ENCODE assay signal across 1 cellular context in the genomic region with DNA sequence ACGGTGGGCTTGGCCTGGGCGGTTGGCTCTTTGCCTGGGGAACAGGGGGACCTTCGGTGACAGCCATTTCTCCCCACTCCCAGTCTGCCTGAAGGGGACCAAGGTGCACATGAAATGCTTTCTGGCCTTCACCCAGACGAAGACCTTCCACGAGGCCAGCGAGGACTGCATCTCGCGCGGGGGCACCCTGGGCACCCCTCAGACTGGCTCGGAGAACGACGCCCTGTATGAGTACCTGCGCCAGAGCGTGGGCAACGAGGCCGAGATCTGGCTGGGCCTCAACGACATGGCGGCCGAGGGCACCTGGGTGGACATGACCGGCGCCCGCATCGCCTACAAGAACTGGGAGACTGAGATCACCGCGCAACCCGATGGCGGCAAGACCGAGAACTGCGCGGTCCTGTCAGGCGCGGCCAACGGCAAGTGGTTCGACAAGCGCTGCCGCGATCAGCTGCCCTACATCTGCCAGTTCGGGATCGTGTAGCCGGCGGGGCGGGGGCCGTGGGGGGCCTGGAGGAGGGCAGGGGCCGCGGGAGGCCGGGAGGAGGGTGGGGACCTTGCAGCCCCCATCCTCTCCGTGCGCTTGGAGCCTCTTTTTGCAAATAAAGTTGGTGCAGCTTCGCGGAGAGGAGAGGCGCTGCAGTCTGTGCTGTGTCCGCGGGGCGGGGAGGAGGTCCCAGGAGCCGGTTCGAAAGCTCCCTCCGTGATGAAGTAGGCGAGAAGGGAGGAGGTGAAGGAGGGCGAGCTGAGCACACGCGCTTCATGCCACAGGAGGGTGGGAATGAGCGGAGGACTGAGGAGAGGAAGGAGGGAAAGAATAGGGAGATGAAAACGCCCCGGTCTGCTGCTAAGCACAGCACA.
TF ChIP-seq lines count a peak whose summit lies in the region.

No MANE protein-coding gene starts in this region.

TF ChIP-seq in endothelial cell of umbilical vein, 7 proteins besides CTCF, POLR2A, EP300 and RAD21:
- TF ChIP-seq MYC (IDR thresholded peaks at IDR 0.05; ENCODE audit: low read depth, low read length), result no peak
- TF ChIP-seq, protein P1, sequence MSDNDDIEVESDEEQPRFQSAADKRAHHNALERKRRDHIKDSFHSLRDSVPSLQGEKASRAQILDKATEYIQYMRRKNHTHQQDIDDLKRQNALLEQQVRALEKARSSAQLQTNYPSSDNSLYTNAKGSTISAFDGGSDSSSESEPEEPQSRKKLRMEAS (IDR thresholded peaks at IDR 0.05; ENCODE audit: insufficient read depth, insufficient read length), result no peak
- no peak for TF ChIP-seq FOS (IDR thresholded peaks at IDR 0.05; ENCODE audit: borderline replicate concordance, insufficient read depth, low read length)
- no peak for TF ChIP-seq POLR2AphosphoS5 (IDR thresholded peaks at IDR 0.05; ENCODE audit: insufficient read depth, low read depth, low read length)
- no peak for TF ChIP-seq JUN (IDR thresholded peaks at IDR 0.05; ENCODE audit: borderline replicate concordance, insufficient read depth, insufficient read length, low read depth)
- no peak for TF ChIP-seq EZH2 (IDR thresholded peaks at IDR 0.05; ENCODE audit: borderline replicate concordance, low read depth, low read length, severe bottlenecking)
- TF ChIP-seq GATA2 (IDR thresholded peaks at IDR 0.05; ENCODE audit: insufficient read depth, insufficient read length, low read depth, low read length), result no peak
